1 cellular context compared by ENCODE assay signal in the genomic region with DNA sequence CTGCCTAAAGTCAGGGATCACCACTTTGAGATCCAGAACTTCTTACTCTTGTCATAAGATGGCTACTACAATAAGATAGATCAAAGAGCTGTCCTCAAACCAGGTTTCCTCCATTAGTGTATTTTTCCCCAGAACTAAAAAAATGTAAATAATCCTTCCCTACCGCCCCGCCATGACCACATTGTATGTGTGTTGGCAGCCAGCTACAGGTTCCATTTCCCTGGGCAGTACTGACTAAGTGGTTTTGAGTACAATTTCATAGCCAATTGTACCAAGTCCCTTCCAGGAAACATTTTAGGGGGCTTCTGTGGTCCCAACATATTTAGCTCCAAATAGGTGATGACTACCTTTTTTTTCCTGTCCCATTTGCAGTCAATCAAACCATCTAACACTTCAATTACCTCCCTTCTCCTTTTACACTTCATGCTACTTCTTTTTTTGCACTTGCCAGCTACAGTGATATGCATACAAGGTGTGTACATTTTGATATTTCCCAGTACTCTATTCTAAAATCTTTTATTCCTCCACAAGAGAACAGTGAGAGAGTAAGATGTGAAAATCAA.
TF ChIP-seq lines count a peak whose summit lies in the region.

No MANE protein-coding gene starts in this region.

TF ChIP-seq in K562, 482 proteins besides CTCF, POLR2A, EP300 and RAD21:
- TF ChIP-seq SRSF7 (optimal IDR thresholded peaks at IDR 0.05; ENCODE audit: low read depth, low read length): no peak
- TF ChIP-seq, protein P1, sequence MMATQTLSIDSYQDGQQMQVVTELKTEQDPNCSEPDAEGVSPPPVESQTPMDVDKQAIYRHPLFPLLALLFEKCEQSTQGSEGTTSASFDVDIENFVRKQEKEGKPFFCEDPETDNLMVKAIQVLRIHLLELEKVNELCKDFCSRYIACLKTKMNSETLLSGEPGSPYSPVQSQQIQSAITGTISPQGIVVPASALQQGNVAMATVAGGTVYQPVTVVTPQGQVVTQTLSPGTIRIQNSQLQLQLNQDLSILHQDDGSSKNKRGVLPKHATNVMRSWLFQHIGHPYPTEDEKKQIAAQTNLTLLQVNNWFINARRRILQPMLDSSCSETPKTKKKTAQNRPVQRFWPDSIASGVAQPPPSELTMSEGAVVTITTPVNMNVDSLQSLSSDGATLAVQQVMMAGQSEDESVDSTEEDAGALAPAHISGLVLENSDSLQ (IDR thresholded peaks at IDR 0.05): peak; percentile 41
